Comparison of ENCODE assay signal across 11 cellular contexts in the genomic region with DNA sequence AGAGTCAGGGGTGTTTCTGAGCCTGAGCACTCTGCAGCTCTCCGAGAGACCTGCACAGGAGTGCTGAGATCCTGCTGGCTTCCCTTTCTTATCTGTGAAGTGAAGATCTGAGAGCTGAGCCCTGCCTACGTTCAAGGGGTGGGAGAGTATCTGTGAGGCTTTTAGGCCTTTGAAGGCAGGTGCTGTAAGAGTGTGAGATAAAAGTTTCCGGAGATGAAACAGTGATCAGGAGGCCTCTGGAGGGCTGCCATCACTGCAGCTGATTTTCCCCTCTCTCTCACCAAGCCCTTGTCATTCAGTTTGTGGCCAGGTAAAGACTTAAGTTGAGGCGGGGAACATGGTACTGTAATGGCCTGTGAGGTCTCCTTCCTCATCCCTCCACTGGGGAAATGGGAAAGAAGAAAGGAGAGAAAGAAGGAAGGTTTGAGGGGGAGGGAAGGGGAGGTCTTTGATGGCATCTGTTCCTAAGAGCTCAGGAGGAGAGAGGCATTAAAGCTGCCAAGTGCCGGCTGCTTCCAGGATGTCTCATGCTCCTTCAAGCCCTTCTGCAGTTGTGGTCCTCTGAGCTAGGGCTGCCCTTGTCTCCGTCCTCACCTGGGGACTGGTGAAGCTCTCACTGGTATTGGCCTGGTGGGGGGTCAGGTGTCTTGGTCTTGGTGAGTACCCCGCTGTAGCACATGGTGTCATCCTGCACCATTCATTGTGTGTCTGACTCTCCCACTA.
DNase-seq lines count a peak whose midpoint lies in the region; ATAC-seq and TF ChIP-seq lines count a peak whose summit lies in the region.
"Had no signal": no experiment of that assay in that cellular context is flagged by ENCODE, and none has a peak within 500 bp of the region (broad histone marks: within the 10 kb centered on the region; RNA-seq: fewer than 3 reads in every experiment).

No MANE protein-coding gene starts in this region.

- peak overlapping the region; percentile 55 for H3K4me3 ChIP-seq in CD4-positive, CD25-positive, alpha-beta regulatory T cell (ENCODE audit: low read depth, low read length)
- no peak overlapping the region for H3K4me3 ChIP-seq in neural progenitor cell
- H3K4me3 ChIP-seq: pancreas had no signal

- peak overlapping the region; percentile 67 for H3K27ac ChIP-seq in CD4-positive, CD25-positive, alpha-beta regulatory T cell (ENCODE audit: insufficient read depth, low read length, poor library complexity, severe bottlenecking)
- no peak overlapping the region for H3K27ac ChIP-seq in neural progenitor cell
- H3K27ac ChIP-seq: pancreas had no signal

- H3K4me3 Mint-ChIP-seq in CD4-positive, CD25-positive, alpha-beta regulatory T cell = peak overlapping the region; percentile 37 to 83 (median 66)
- H3K4me3 Mint-ChIP-seq in T-helper 1 cell treated with Interleukin-12 subunit alpha and Interleukin-12 subunit beta and Interleukin-4 antibody, amounts not matched to agents 30 μg/mL and 1 μg/mL, for 36 hours = peak overlapping the region; percentile 28
- H3K4me3 Mint-ChIP-seq in neural progenitor cell = no peak overlapping the region

- no peak for TF ChIP-seq CTCF in neural progenitor cell (IDR thresholded peaks at IDR 0.05)

- H3K36me3 ChIP-seq in CD4-positive, CD25-positive, alpha-beta regulatory T cell (ENCODE audit: control insufficient read depth, insufficient read depth, low read length) = no peaks in the 10 kb centered on the region
- H3K36me3 ChIP-seq in neural progenitor cell = no peaks in the 10 kb centered on the region
- H3K36me3 ChIP-seq: pancreas had no signal

- H3K36me3 Mint-ChIP-seq in CD4-positive, CD25-positive, alpha-beta regulatory T cell = peaks cover 3% of the 10 kb centered on the region
- no peaks in the 10 kb centered on the region for H3K36me3 Mint-ChIP-seq in T-helper 1 cell treated with Interleukin-12 subunit alpha and Interleukin-12 subunit beta and Interleukin-4 antibody, amounts not matched to agents 30 μg/mL and 1 μg/mL, for 36 hours (ENCODE audit: low read depth)
- no peaks in the 10 kb centered on the region for H3K36me3 Mint-ChIP-seq in neural progenitor cell

- no peaks in the 10 kb centered on the region for H3F3A ChIP-seq in neural progenitor cell (ENCODE audit: low read depth)

- no peaks in the 10 kb centered on the region for H3K27me3 Mint-ChIP-seq in CD4-positive, CD25-positive, alpha-beta regulatory T cell
- H3K27me3 Mint-ChIP-seq in T-helper 1 cell treated with Interleukin-12 subunit alpha and Interleukin-12 subunit beta and Interleukin-4 antibody, amounts not matched to agents 30 μg/mL and 1 μg/mL, for 36 hours (ENCODE audit: low read depth) = no peaks in the 10 kb centered on the region
- no peaks in the 10 kb centered on the region for H3K27me3 Mint-ChIP-seq in neural progenitor cell (ENCODE audit: insufficient read depth, low read depth)

- H3K4me1 Mint-ChIP-seq in CD4-positive, CD25-positive, alpha-beta regulatory T cell = peaks cover 12 to 35% (median 27%) of the 10 kb centered on the region in 4 donors
- H3K4me1 Mint-ChIP-seq in T-helper 1 cell treated with Interleukin-12 subunit alpha and Interleukin-12 subunit beta and Interleukin-4 antibody, amounts not matched to agents 30 μg/mL and 1 μg/mL, for 36 hours (ENCODE audit: low read depth) = peaks cover 23% of the 10 kb centered on the region
- no peaks in the 10 kb centered on the region for H3K4me1 Mint-ChIP-seq in neural progenitor cell

- no peaks in the 10 kb centered on the region for H3K79me2 ChIP-seq in neural progenitor cell (ENCODE audit: low read depth)

- no peak overlapping the region for H3K9ac ChIP-seq in neural progenitor cell

- H2AFZ ChIP-seq in neural progenitor cell (replicated peaks) = peak overlapping the region; percentile 11

- DNase-seq in CD4-positive, CD25-positive, alpha-beta regulatory T cell = peak; percentile 5 to 75 (median 65)
- peak; percentile 35 for DNase-seq in activated T-helper 9 cell treated with anti-CD3 and anti-CD28 coated beads, Interleukin-2, amount 50 U/mL, for 16 hours (ENCODE audit: low read depth)
- DNase-seq in neural progenitor cell (ENCODE audit: low spot score) (peak; percentile 0), NCI-H2081 treated with DMSO at 0.1 percent for 48 hours (lab: John Stamatoyannopoulos, UW) (no peak), head of caudate nucleus (no peak), NCI-H82 treated with DMSO at 0.1 percent for 48 hours (lab: John Stamatoyannopoulos, UW; ENCODE audit: unreplicated experiment) (no peak)
- DNase-seq: erythroblast, NCI-H1694 treated with DMSO at 0.1 percent for 48 hours, pancreas had no signal

- H4K20me1 ChIP-seq in neural progenitor cell (ENCODE audit: low read depth) = no peaks in the 10 kb centered on the region

- H3K9me3 ChIP-seq in CD4-positive, CD25-positive, alpha-beta regulatory T cell (ENCODE audit: control insufficient read depth in 2 of 2, low read length in 2 of 2) = no peaks in the 10 kb centered on the region
- no peaks in the 10 kb centered on the region for H3K9me3 ChIP-seq in neural progenitor cell (ENCODE audit: low read depth)
- H3K9me3 ChIP-seq: pancreas had no signal

- H3K27ac Mint-ChIP-seq in CD4-positive, CD25-positive, alpha-beta regulatory T cell = peak overlapping the region; percentile 79 to 97 (median 91)
- peak overlapping the region; percentile 90 for H3K27ac Mint-ChIP-seq in T-helper 1 cell treated with Interleukin-12 subunit alpha and Interleukin-12 subunit beta and Interleukin-4 antibody, amounts not matched to agents 30 μg/mL and 1 μg/mL, for 36 hours
- peak overlapping the region; percentile 74 for H3K27ac Mint-ChIP-seq in neural progenitor cell

- no peaks in the 10 kb centered on the region for H3K27me3 ChIP-seq in CD4-positive, CD25-positive, alpha-beta regulatory T cell (ENCODE audit: control insufficient read depth, insufficient read depth, low read length)
- no peaks in the 10 kb centered on the region for H3K27me3 ChIP-seq in neural progenitor cell
- H3K27me3 ChIP-seq: pancreas had no signal

- ATAC-seq in CD4-positive, CD25-positive, alpha-beta regulatory T cell (ENCODE audit: low read depth in 2 of 2) = peak; percentile 69 to 78
- ATAC-seq in HG03045 (IDR thresholded peaks at IDR 0.05; ENCODE audit: unreplicated experiment) = no peak

- intact Hi-C loops in head of caudate nucleus (cut with DNase I) = no loop called here

- peaks cover 24% of the 10 kb centered on the region for H3K4me1 ChIP-seq in CD4-positive, CD25-positive, alpha-beta regulatory T cell (ENCODE audit: control insufficient read depth, insufficient read depth, low read length, poor library complexity, severe bottlenecking)
- no peaks in the 10 kb centered on the region for H3K4me1 ChIP-seq in neural progenitor cell
- H3K4me1 ChIP-seq: pancreas had no signal

- peaks cover 0 to 2% (median 0%) of the 10 kb centered on the region in 7 donors for H3K9me3 Mint-ChIP-seq in CD4-positive, CD25-positive, alpha-beta regulatory T cell
- no peaks in the 10 kb centered on the region for H3K9me3 Mint-ChIP-seq in T-helper 1 cell treated with Interleukin-12 subunit alpha and Interleukin-12 subunit beta and Interleukin-4 antibody, amounts not matched to agents 30 μg/mL and 1 μg/mL, for 36 hours
- H3K9me3 Mint-ChIP-seq in neural progenitor cell = no peaks in the 10 kb centered on the region

- no peak overlapping the region for H3K4me2 ChIP-seq in neural progenitor cell

Comparison
In these comparisons a context has a peak if more than half of its experiments do, and no peak if none do; other contexts are left out.
1. DNase-seq: peak in CD4-positive, CD25-positive, alpha-beta regulatory T cell (3 of 3), activated T-helper 9 cell treated with anti-CD3 and anti-CD28 coated beads, Interleukin-2, amount 50 U/mL, for 16 hours (single experiment) and neural progenitor cell (single experiment); none in NCI-H2081 treated with DMSO at 0.1 percent for 48 hours (single experiment), head of caudate nucleus (0 of 42) and NCI-H82 treated with DMSO at 0.1 percent for 48 hours (single experiment).
2. Peak in every context shown above with its lines, with median percentiles within 50 percentile points of each other: H3K27ac Mint-ChIP-seq.